In genomic region chr5:6003040-6003825, GRCh38 we compare ENCODE assay signal across 15 cellular contexts.
DNase-seq lines count a peak whose midpoint lies in the region; TF ChIP-seq lines count a peak whose summit lies in the region.
"Had no signal": no experiment of that assay in that cellular context is flagged by ENCODE, and none has a peak within 500 bp of the region (broad histone marks: within the 10 kb centered on the region; RNA-seq: fewer than 3 reads in every experiment).

No MANE protein-coding gene starts in this region.

- no peaks in the 10 kb centered on the region for H3K4me1 Mint-ChIP-seq in activated T-cell treated with anti-CD3 and anti-CD28 coated beads, Interleukin-2, amount 50 U/mL, for 24 hours (ENCODE audit: low read depth)

- H3K27me3 ChIP-seq in KMS-11 (ENCODE audit: insufficient read depth, low read depth), result no peaks in the 10 kb centered on the region

- no peaks in the 10 kb centered on the region for H3K36me3 ChIP-seq in KMS-11 (ENCODE audit: insufficient read depth)

- H4K20me1 ChIP-seq in KMS-11 (ENCODE audit: insufficient read depth), result no peaks in the 10 kb centered on the region

- H3K4me1 ChIP-seq in KMS-11 (ENCODE audit: low read depth, poor library complexity, severe bottlenecking), result no peaks in the 10 kb centered on the region

- H3K36me3 Mint-ChIP-seq in activated T-cell treated with anti-CD3 and anti-CD28 coated beads, Interleukin-2, amount 50 U/mL, for 24 hours (ENCODE audit: low read depth), result no peaks in the 10 kb centered on the region

- no peaks in the 10 kb centered on the region for H3K9me3 Mint-ChIP-seq in activated T-cell treated with anti-CD3 and anti-CD28 coated beads, Interleukin-2, amount 50 U/mL, for 24 hours

- H3K27ac ChIP-seq in KMS-11, result no peak overlapping the region
- no peak overlapping the region for H3K27ac ChIP-seq in RWPE1
- H3K27ac ChIP-seq: C4-2B had no signal

- H3K4me3 Mint-ChIP-seq in activated T-cell treated with anti-CD3 and anti-CD28 coated beads, Interleukin-2, amount 50 U/mL, for 24 hours, result no peak overlapping the region

- H3K4me3 ChIP-seq in KMS-11 (IDR thresholded peaks at IDR 0.05; ENCODE audit: insufficient read depth, low read depth, low read length), result no peak overlapping the region
- H3K4me3 ChIP-seq in fibroblast of mammary gland (ENCODE audit: control insufficient read depth, low read depth, low read length), result no peak overlapping the region

- CTCF ChIA-PET in RWPE1 (lab: Yijun Ruan, JAX), result interaction anchor here (0.6 kb wide), 2 partner anchors 285 to 642 kb away, joined by 3 read pairs; no protein-coding TSS in a partner anchor

- in situ Hi-C loops in G401 (cut with HindIII; ENCODE audit: low sequenced_read_pairs), result no loop called here

- 0 out of 2 replicates have a peak overlapping the region, but pooled peaks have one; percentile 9 for H3K4me2 ChIP-seq in KMS-11

- H3K79me2 ChIP-seq in KMS-11 (ENCODE audit: insufficient read depth, low read depth), result no peaks in the 10 kb centered on the region

- H2AFZ ChIP-seq in KMS-11 (ENCODE audit: low read depth), result no peak overlapping the region

- H3K27ac Mint-ChIP-seq in activated T-cell treated with anti-CD3 and anti-CD28 coated beads, Interleukin-2, amount 50 U/mL, for 24 hours, result no peak overlapping the region

- H3K9ac ChIP-seq in KMS-11, result no peak overlapping the region

- no peaks in the 10 kb centered on the region for H3K27me3 Mint-ChIP-seq in activated T-cell treated with anti-CD3 and anti-CD28 coated beads, Interleukin-2, amount 50 U/mL, for 24 hours

- DNase-seq in Ammon's horn (ENCODE audit: low spot score) (peak; percentile 34), RWPE1 (ENCODE audit: low spot score) (peak; percentile 71), fibroblast of mammary gland (ENCODE audit: low read depth) (peak; percentile 27), G401 (ENCODE audit: low spot score) (no peak), T-helper 2 cell (no peak), NCI-H446 treated with DMSO at 0.1 percent for 48 hours (lab: John Stamatoyannopoulos, UW) (no peak)
- no peak for DNase-seq in activated T-cell treated with anti-CD3 and anti-CD28 coated beads, Interleukin-2, amount 50 U/mL, for 24 hours
- DNase-seq: AML-193, NCI-H1092 treated with DMSO at 0.1 percent for 48 hours, NCI-H1436 treated with DMSO at 0.1 percent for 48 hours, NCI-H1930, NCI-H2227 treated with DMSO at 0.1 percent for 48 hours, NCI-H524 had no signal

- POLR2A ChIA-PET in RWPE1 (lab: Yijun Ruan, JAX; ENCODE audit: low non-redundant PET), result no interaction called here

- TF ChIP-seq CTCF in KMS-11 (conservative IDR thresholded peaks at IDR 0.05; ENCODE audit: low read depth, low read length), result no peak
- no peak for TF ChIP-seq CTCF in RWPE1 (conservative IDR thresholded peaks at IDR 0.05; ENCODE audit: low read depth)
- TF ChIP-seq CTCF in fibroblast of mammary gland (conservative IDR thresholded peaks at IDR 0.05; ENCODE audit: control insufficient read depth, insufficient read depth, low read depth, low read length), result no peak

Comparison
In these comparisons a context has a peak if more than half of its experiments do, and no peak if none do; other contexts are left out.
1. DNase-seq: peak in Ammon's horn (single experiment), RWPE1 (single experiment) and fibroblast of mammary gland (single experiment); none in G401 (single experiment), activated T-cell treated with anti-CD3 and anti-CD28 coated beads, Interleukin-2, amount 50 U/mL, for 24 hours (single experiment), T-helper 2 cell (0 of 5) and NCI-H446 treated with DMSO at 0.1 percent for 48 hours (single experiment).